8 cellular contexts compared by ENCODE assay signal in the genomic region with DNA sequence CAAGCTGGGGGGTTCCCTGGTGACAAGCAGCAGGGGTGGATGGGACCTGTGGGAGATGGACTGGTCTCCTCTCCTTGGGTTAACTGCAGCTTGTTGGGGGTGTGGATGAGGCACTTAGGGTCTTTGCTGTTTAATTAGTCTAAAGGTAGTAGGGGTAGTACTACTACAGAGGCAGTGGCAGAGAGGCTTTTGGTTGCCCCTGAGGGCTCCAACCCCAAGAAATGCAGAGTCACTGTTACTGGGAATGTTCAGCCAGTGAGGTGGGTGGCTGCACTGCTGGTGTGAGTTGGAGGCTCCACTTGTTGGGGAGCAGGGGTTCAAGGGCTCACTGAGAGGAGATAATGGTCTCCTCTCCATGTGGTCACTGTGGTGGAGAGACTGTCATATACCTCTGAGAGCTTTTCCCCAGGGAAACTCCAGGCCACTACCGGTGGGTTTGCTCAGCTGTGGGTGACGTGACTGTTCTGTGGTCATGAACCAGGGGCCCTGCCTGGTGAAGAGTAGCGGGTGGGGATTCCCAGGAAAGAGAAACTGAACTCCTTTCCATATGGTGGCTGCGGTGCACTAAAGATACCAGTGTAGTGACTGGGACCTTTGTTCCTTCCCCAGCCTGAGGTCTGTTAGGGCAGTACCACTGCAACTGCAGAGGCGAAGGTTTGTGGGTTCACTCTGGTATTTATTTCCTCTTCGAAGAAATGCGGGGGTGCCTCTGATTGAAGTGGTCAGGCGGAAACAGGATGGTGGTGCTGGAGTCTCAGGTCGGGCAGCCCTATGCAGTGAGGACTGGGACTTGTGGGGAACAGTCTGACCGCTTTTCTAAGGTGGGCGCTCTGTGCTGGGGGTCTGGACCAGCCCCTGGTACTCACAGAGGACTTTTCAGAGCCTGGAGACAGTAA.
DNase-seq lines count a peak whose midpoint lies in the region; ATAC-seq and TF ChIP-seq lines count a peak whose summit lies in the region.

No MANE protein-coding gene starts in this region.

- H3K4me2 ChIP-seq in BLaER1, result peak overlapping the region; percentile 75

- H3K4me3 ChIP-seq in BLaER1, result no peak overlapping the region
- no peak overlapping the region for H3K4me3 ChIP-seq in skin epidermis
- no peak overlapping the region for H3K4me3 ChIP-seq in BE2C (ENCODE audit: low read depth, low read length)

- no peaks in the 10 kb centered on the region for H3K27me3 ChIP-seq in BLaER1
- no peaks in the 10 kb centered on the region; the same call in 1 of the 2 replicates for H3K27me3 ChIP-seq in BE2C

- peak; percentile 90 for ATAC-seq in GM21360 (IDR thresholded peaks at IDR 0.05; ENCODE audit: unreplicated experiment)

- no peak overlapping the region for H3K9ac ChIP-seq in BLaER1

- no peaks in the 10 kb centered on the region for H4K20me1 ChIP-seq in BLaER1

- H3K36me3 ChIP-seq in BLaER1, result no peaks in the 10 kb centered on the region
- H3K36me3 ChIP-seq in BE2C, result no peaks in the 10 kb centered on the region

- no peak overlapping the region for H3K27ac ChIP-seq in BLaER1
- peak overlapping the region in 19 of 21 experiments; percentile 4 to 90 (median 52) for H3K27ac ChIP-seq in skin epidermis

- TF ChIP-seq CTCF in BE2C (IDR thresholded peaks at IDR 0.05; ENCODE audit: low read depth, low read length), result no peak

- H3K4me1 ChIP-seq in BLaER1 (peaks cover 26% of the 10 kb centered on the region), BE2C (no peaks in the 10 kb centered on the region)

- DNase-seq in HK-2 (ENCODE audit: unreplicated experiment) (peak; percentile 97), NCI-H146 treated with DMSO at 0.1 percent for 48 hours (lab: John Stamatoyannopoulos, UW; ENCODE audit: unreplicated experiment) (no peak), mesenteric fat pad (ENCODE audit: low spot score) (no peak), BE2C (no peak)
- DNase-seq in activated CD8-positive, alpha-beta memory T cell treated with anti-CD3 and anti-CD28 coated beads, Interleukin-2, amount 50 U/mL, for 24 hours (ENCODE audit: extremely low read depth), result peak; percentile 70

- H3K9me3 ChIP-seq in BLaER1 (peaks cover 20% of the 10 kb centered on the region), BE2C (no peaks in the 10 kb centered on the region)

Comparison
In these comparisons a context has a peak if more than half of its experiments do, and no peak if none do; other contexts are left out.
1. DNase-seq: peak in HK-2 (single experiment) and activated CD8-positive, alpha-beta memory T cell treated with anti-CD3 and anti-CD28 coated beads, Interleukin-2, amount 50 U/mL, for 24 hours (single experiment); none in NCI-H146 treated with DMSO at 0.1 percent for 48 hours (single experiment), mesenteric fat pad (single experiment) and BE2C (single experiment).